33 cellular contexts compared by ENCODE assay signal in the genomic region with DNA sequence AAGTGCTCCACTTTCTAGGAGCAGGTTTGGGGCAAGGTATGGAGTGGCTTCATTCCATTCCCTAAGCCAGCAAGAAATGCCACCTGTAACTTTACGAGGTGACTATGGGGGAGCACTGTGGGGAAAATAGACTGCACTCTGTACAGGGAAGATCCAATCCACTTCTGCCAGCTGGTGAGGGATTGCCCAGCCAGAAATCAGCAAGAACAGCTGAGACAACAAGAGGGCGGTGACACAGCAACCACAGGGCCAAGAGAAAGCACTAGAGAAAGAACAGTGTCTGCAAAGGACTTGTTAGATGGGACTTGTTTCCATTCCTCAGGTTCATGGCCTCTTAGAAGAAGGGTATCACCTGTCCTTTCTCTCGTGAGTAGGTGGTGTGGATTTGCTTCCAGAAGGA. TPM values are rescaled to one million over a fixed set of nuclear protein-coding genes. Genes with fewer than 3 reads are reported as not detected.
A peak's percentile ranks its signal among the peaks of the same experiment; 100 is the strongest.
DNase-seq lines count a peak whose midpoint lies in the region; ATAC-seq, FAIRE-seq and TF ChIP-seq lines count a peak whose summit lies in the region.
"Had no signal": no experiment of that assay in that cellular context is flagged by ENCODE, and none has a peak within 500 bp of the region (broad histone marks: within the 10 kb centered on the region; RNA-seq: fewer than 3 reads in every experiment).

No MANE protein-coding gene starts in this region.

- 52 to 54% methylated on average over 3 of the region's 3 CpGs for WGBS in pancreas, 2 donors

- H3K4me3 Mint-ChIP-seq in activated T-cell treated with anti-CD3 and anti-CD28 coated beads, Interleukin-2, amount 50 U/mL, for 24 hours = no peak overlapping the region
- H3K4me3 Mint-ChIP-seq: activated B cell treated with CpG ODN at 0.5 μM for 24 hours; CD4-positive, CD25-positive, alpha-beta regulatory T cell; memory B cell; naive B cell; T-cell had no signal

- no peak overlapping the region for H3K4me3 ChIP-seq in pancreas
- H3K4me3 ChIP-seq: gastroesophageal sphincter, hepatocyte, SJSA1, thoracic aorta, vagina had no signal

- H3K9me3 Mint-ChIP-seq in activated T-cell treated with anti-CD3 and anti-CD28 coated beads, Interleukin-2, amount 50 U/mL, for 24 hours = peaks cover 6% of the 10 kb centered on the region
- H3K9me3 Mint-ChIP-seq: activated B cell treated with CpG ODN at 0.5 μM for 24 hours had no signal

- H3K27me3 Mint-ChIP-seq in activated T-cell treated with anti-CD3 and anti-CD28 coated beads, Interleukin-2, amount 50 U/mL, for 24 hours = peaks cover 21% of the 10 kb centered on the region

- peak; percentile 43 to 83 (median 78) for ATAC-seq in pancreas
- no peak for ATAC-seq in GM19023 (IDR thresholded peaks at IDR 0.05; ENCODE audit: unreplicated experiment)
- ATAC-seq: gastroesophageal sphincter; HCT116; stimulated activated naive CD8-positive, alpha-beta T cell treated with anti-CD3 and anti-CD28 coated beads, Interleukin-15, Interleukin-2, amounts not matched to agents 100 U/mL and 50 U/mL, for 24 hours; T-cell had no signal

- no peaks in the 10 kb centered on the region for H3K36me3 ChIP-seq in pancreas
- H3K36me3 ChIP-seq: brain microvascular endothelial cell, gastroesophageal sphincter, SJSA1, thoracic aorta, vagina had no signal

- TF ChIP-seq CTCF in pancreas (IDR thresholded peaks at IDR 0.05) = no peak

- H3K4me1 Mint-ChIP-seq in activated T-cell treated with anti-CD3 and anti-CD28 coated beads, Interleukin-2, amount 50 U/mL, for 24 hours (ENCODE audit: low read depth) = no peaks in the 10 kb centered on the region
- H3K4me1 Mint-ChIP-seq: activated B cell treated with CpG ODN at 0.5 μM for 24 hours; CD4-positive, CD25-positive, alpha-beta regulatory T cell; memory B cell; naive B cell; T-cell had no signal

- no peaks in the 10 kb centered on the region for H3K9me3 ChIP-seq in pancreas
- H3K9me3 ChIP-seq: gastroesophageal sphincter, SJSA1, thoracic aorta, vagina had no signal

- intact Hi-C loops in pancreas (cut with DNase I) = no loop called here

- FAIRE-seq in pancreas (lab: Jason Lieb, UNC) = no peak
- FAIRE-seq: endothelial cell of umbilical vein, G401.6, RCC 7860 had no signal

- DNase-seq in DMS153 (lab: John Stamatoyannopoulos, UW) (peak; percentile 47), DMS153 treated with DMSO at 0.1 percent for 48 hours (lab: John Stamatoyannopoulos, UW; ENCODE audit: unreplicated experiment) (no peak), NCI-H2029 treated with DMSO at 0.1 percent for 48 hours (lab: John Stamatoyannopoulos, UW) (peak; percentile 36), SHP77 treated with DMSO at 0.1 percent for 48 hours (lab: John Stamatoyannopoulos, UW) (peak; percentile 73), pancreas (peak in 3 of 6 donors; percentile 37 to 69 (median 38)), A172 (ENCODE audit: low spot score) (no peak)
- no peak for DNase-seq in activated T-cell treated with anti-CD3 and anti-CD28 coated beads, Interleukin-2, amount 50 U/mL, for 24 hours
- DNase-seq: activated B cell treated with CpG ODN at 0.5 μM for 24 hours; activated CD4-positive, alpha-beta T cell treated with anti-CD3 and anti-CD28 coated beads, Interleukin-2, amount 50 U/mL, for 4 hours; activated naive CD4-positive, alpha-beta T cell treated with Interleukin-2 at 50 U/mL for 16 hours; brain microvascular endothelial cell; CD4-positive, CD25-positive, alpha-beta regulatory T cell; KBM-7; naive B cell; NCI-H187; NCI-H446 treated with DMSO at 0.1 percent for 48 hours; nucleus accumbens; stimulated activated naive CD8-positive, alpha-beta T cell treated with anti-CD3 and anti-CD28 coated beads, Interleukin-15, Interleukin-2, amounts not matched to agents 100 U/mL and 50 U/mL, for 24 hours; T-cell had no signal

- no peaks in the 10 kb centered on the region for H3K36me3 Mint-ChIP-seq in activated T-cell treated with anti-CD3 and anti-CD28 coated beads, Interleukin-2, amount 50 U/mL, for 24 hours (ENCODE audit: low read depth)
- H3K36me3 Mint-ChIP-seq: CD4-positive, CD25-positive, alpha-beta regulatory T cell; memory B cell; naive B cell; T-cell had no signal

- no peak overlapping the region for H3K27ac Mint-ChIP-seq in activated T-cell treated with anti-CD3 and anti-CD28 coated beads, Interleukin-2, amount 50 U/mL, for 24 hours
- H3K27ac Mint-ChIP-seq: activated B cell treated with CpG ODN at 0.5 μM for 24 hours; CD4-positive, CD25-positive, alpha-beta regulatory T cell; memory B cell; T-cell had no signal

- H3K27me3 ChIP-seq in pancreas = no peaks in the 10 kb centered on the region
- H3K27me3 ChIP-seq: brain microvascular endothelial cell, hepatocyte, vagina had no signal

- peaks cover 0 to 10% (median 9%) of the 10 kb centered on the region in 3 donors for H3K4me1 ChIP-seq in pancreas
- H3K4me1 ChIP-seq: gastroesophageal sphincter, SJSA1, vagina had no signal

- no peak overlapping the region for H3K27ac ChIP-seq in pancreas
- H3K27ac ChIP-seq: 22Rv1, brain microvascular endothelial cell, gastroesophageal sphincter, hepatocyte, SJSA1, thoracic aorta, vagina had no signal

RNA-seq across cellular contexts. Expression of a gene that starts 19.6 kb away (rescaled TPM):
- 10 to 100 TPM in 1 of 6 donors, 1 to 10 TPM in 4, under 1 TPM in 1; 0.67 to 12.5 (median 1.4) TPM for total RNA-seq in pancreas
- 1 to 10 TPM; 2.2 to 3.6 TPM for polyA plus RNA-seq in pancreas
- not detected in 2 replicates for total RNA-seq in A172 (2014; rRNA removed; shearing (Covaris generic))
- total RNA-seq: activated B cell treated with CpG ODN at 0.5 μM for 24 hours, chondrocyte, endothelial cell of umbilical vein, fibroblast of lung, SJSA1 had no signal
- polyA plus RNA-seq: endothelial cell of umbilical vein, fibroblast of lung had no signal

Comparison
In these comparisons a context has a peak if more than half of its experiments do, and no peak if none do; other contexts are left out.
1. DNase-seq: peak in DMS153 (single experiment), NCI-H2029 treated with DMSO at 0.1 percent for 48 hours (single experiment) and SHP77 treated with DMSO at 0.1 percent for 48 hours (single experiment); none in DMS153 treated with DMSO at 0.1 percent for 48 hours (single experiment), A172 (single experiment) and activated T-cell treated with anti-CD3 and anti-CD28 coated beads, Interleukin-2, amount 50 U/mL, for 24 hours (single experiment).